28 cellular contexts compared by ENCODE assay signal in genomic region chr22:39224550-39224949, GRCh38.
"Had no signal": no experiment of that assay in that cellular context is flagged by ENCODE, and none has a peak within 500 bp of the region (broad histone marks: within the 10 kb centered on the region; RNA-seq: fewer than 3 reads in every experiment).

No MANE protein-coding gene starts in this region.

- H3K27me3 Mint-ChIP-seq: type B pancreatic cell had no signal

- H3K4me3 ChIP-seq: breast epithelium, hepatocyte, left lung, testis, vagina had no signal

- H3K4me2 ChIP-seq: hepatocyte had no signal

- H3K27me3 ChIP-seq: breast epithelium, hepatocyte, testis, vagina had no signal

- H3K4me1 ChIP-seq: breast epithelium, left lung, testis, vagina had no signal

- H3K36me3 Mint-ChIP-seq: activated naive CD8-positive, alpha-beta T cell; immature natural killer cell; type B pancreatic cell had no signal

- H2AFZ ChIP-seq: hepatocyte had no signal

- H3K79me2 ChIP-seq: hepatocyte had no signal

- H3K27ac ChIP-seq: breast epithelium, hepatocyte, left lung, testis, vagina, VCaP had no signal

- DNase-seq: activated CD4-positive, alpha-beta T cell treated with anti-CD3 and anti-CD28 coated beads, Interleukin-2, amount 50 U/mL, for 1 hour; activated CD8-positive, alpha-beta memory T cell treated with anti-CD3 and anti-CD28 coated beads for 24 hours; activated CD8-positive, alpha-beta memory T cell treated with anti-CD3 and anti-CD28 coated beads, Interleukin-2, amount 50 U/mL, for 4 hours; activated naive CD4-positive, alpha-beta T cell; activated T-cell treated with anti-CD3 and anti-CD28 coated beads, Interleukin-2, amount 50 U/mL, for 24 hours; amniotic stem cell; cerebellar nuclear complex; effector CD4-positive, alpha-beta T cell; foreskin melanocyte; immature natural killer cell; midbrain; small intestine; stimulated activated CD4-positive, alpha-beta T cell treated with anti-CD3 and anti-CD28 coated beads, Interleukin-2, amount 100 ng/mL, for 24 hours; stimulated activated naive B cell treated with anti-CD40 and anti-IgM and Interleukin-4, amounts not matched to agents 10 μg/mL and 1 μg/mL and 100 μg/mL, for 72 hours; testis had no signal

- H3K27ac Mint-ChIP-seq: activated naive CD8-positive, alpha-beta T cell; activated T-cell treated with anti-CD3 and anti-CD28 coated beads, Interleukin-2, amount 50 U/mL, for 24 hours; activated T-helper 2 cell treated with anti-CD3 and anti-CD28 coated beads, Interferon-gamma antibody, Interleukin-2, Interleukin-4, amounts not matched to agents 10 μg/mL and 5 μg/mL and 100 μg/mL, durations not matched to agents 14 hours and 24 hours and 36 hours; dendritic cell treated with granulocyte-macrophage colony-stimulating factor and Interleukin-4, amounts not matched to agents 40 ng/mL and 50 ng/mL, for 4 days; nephron; T-helper 2 cell treated with Interferon-gamma antibody and Interleukin-4, amounts not matched to agents 5 μg/mL and 100 μg/mL, for 36 hours; type B pancreatic cell had no signal

- FAIRE-seq: small intestine had no signal

- H3K9me3 Mint-ChIP-seq: activated T-cell treated with anti-CD3 and anti-CD28 coated beads, Interleukin-2, amount 50 U/mL, for 24 hours; activated T-helper 2 cell treated with anti-CD3 and anti-CD28 coated beads, Interferon-gamma antibody, Interleukin-2, Interleukin-4, amounts not matched to agents 10 μg/mL and 5 μg/mL and 100 μg/mL, durations not matched to agents 14 hours and 24 hours and 36 hours; dendritic cell treated with granulocyte-macrophage colony-stimulating factor and Interleukin-4, amounts not matched to agents 40 ng/mL and 50 ng/mL, for 4 days; T-helper 2 cell treated with Interferon-gamma antibody and Interleukin-4, amounts not matched to agents 5 μg/mL and 100 μg/mL, for 36 hours had no signal

- ATAC-seq: activated CD4-positive, CD25-positive, alpha-beta regulatory T cell treated with anti-CD3 and anti-CD28 coated beads, Interleukin-2, amount 50 U/mL, for 24 hours; left lung; sciatic nerve; stimulated activated naive B cell treated with anti-CD40 and anti-IgM and Interleukin-4, amounts not matched to agents 10 μg/mL and 1 μg/mL and 100 μg/mL, for 72 hours had no signal

- H3K36me3 ChIP-seq: breast epithelium had no signal

- H3K9me3 ChIP-seq: breast epithelium, left lung, testis, vagina had no signal

- H3K4me3 Mint-ChIP-seq: activated naive CD8-positive, alpha-beta T cell; activated T-cell treated with anti-CD3 and anti-CD28 coated beads, Interleukin-2, amount 50 U/mL, for 24 hours; dendritic cell treated with granulocyte-macrophage colony-stimulating factor and Interleukin-4, amounts not matched to agents 40 ng/mL and 50 ng/mL, for 4 days; immature natural killer cell; nephron; stimulated activated naive B cell treated with anti-CD40 and anti-IgM and Interleukin-4, amounts not matched to agents 10 μg/mL and 1 μg/mL and 100 μg/mL, for 72 hours; T-helper 2 cell treated with Interferon-gamma antibody and Interleukin-4, amounts not matched to agents 5 μg/mL and 100 μg/mL, for 36 hours; type B pancreatic cell had no signal
